In genomic region chr15:74770211-74770892, GRCh38 we compare ENCODE assay signal across 16 cellular contexts. TPM values are rescaled to one million over a fixed set of nuclear protein-coding genes. Genes with fewer than 3 reads are reported as not detected.
"Had no signal": no experiment of that assay in that cellular context is flagged by ENCODE, and none has a peak within 500 bp of the region (broad histone marks: within the 10 kb centered on the region; RNA-seq: fewer than 3 reads in every experiment).

No MANE protein-coding gene starts in this region.

- H3K27ac ChIP-seq: ascending aorta, epithelial cell of prostate, parathyroid adenoma had no signal

- H3K9me3 Mint-ChIP-seq: activated naive CD4-positive, alpha-beta T cell treated with anti-CD3 and anti-CD28 coated beads, Interleukin-2, amount 10 ng/mL, durations not matched to agents 7 days and 5 days; activated T-helper 2 cell treated with anti-CD3 and anti-CD28 coated beads, Interferon-gamma antibody, Interleukin-2, Interleukin-4, amounts not matched to agents 10 μg/mL and 5 μg/mL and 100 μg/mL, durations not matched to agents 14 hours and 24 hours and 36 hours; immature natural killer cell had no signal

- FAIRE-seq: bronchial epithelial cell, frontal cortex had no signal

- H3K27me3 ChIP-seq: ascending aorta had no signal

- H3K4me3 ChIP-seq: ascending aorta, heart left ventricle had no signal

- H3K36me3 Mint-ChIP-seq: activated naive CD4-positive, alpha-beta T cell treated with anti-CD3 and anti-CD28 coated beads, Interleukin-2, amount 10 ng/mL, durations not matched to agents 7 days and 5 days; immature natural killer cell had no signal

- H3K79me2 ChIP-seq: parathyroid adenoma had no signal

- H3K27ac Mint-ChIP-seq: activated T-helper 2 cell treated with anti-CD3 and anti-CD28 coated beads, Interferon-gamma antibody, Interleukin-2, Interleukin-4, amounts not matched to agents 10 μg/mL and 5 μg/mL and 100 μg/mL, durations not matched to agents 14 hours and 24 hours and 36 hours had no signal

- H3K4me3 Mint-ChIP-seq: activated naive CD4-positive, alpha-beta T cell treated with anti-CD3 and anti-CD28 coated beads, Interleukin-2, amount 10 ng/mL, durations not matched to agents 7 days and 5 days; immature natural killer cell had no signal

- H3K9ac ChIP-seq: parathyroid adenoma had no signal

- H3K4me1 ChIP-seq: ascending aorta, parathyroid adenoma had no signal

- H3K9me3 ChIP-seq: ascending aorta, heart left ventricle had no signal

- H3K36me3 ChIP-seq: ascending aorta, heart left ventricle had no signal

RNA-seq across cellular contexts. Expression of gene CYP1A2, which starts 21.7 kb away (rescaled TPM):
- total RNA-seq: activated T-helper 2 cell treated with anti-CD3 and anti-CD28 coated beads, Interferon-gamma antibody, Interleukin-2, Interleukin-4, amounts not matched to agents 10 μg/mL and 5 μg/mL and 100 μg/mL, durations not matched to agents 14 hours and 24 hours and 36 hours; ascending aorta; bronchial epithelial cell; cerebellum; dermis blood vessel endothelial cell; fibroblast of lung; frontal cortex; heart left ventricle; lower leg skin; mesenteric fat pad; ureter had no signal
- polyA plus RNA-seq: fibroblast of lung, heart left ventricle, immature natural killer cell, neural cell had no signal

RNA-seq across cellular contexts. Expression of gene LMAN1L, which starts 42.3 kb away (rescaled TPM):
- total RNA-seq: ascending aorta, dermis blood vessel endothelial cell, fibroblast of lung, frontal cortex, mesenteric fat pad, ureter had no signal
- polyA plus RNA-seq: fibroblast of lung, immature natural killer cell, neural cell had no signal

RNA-seq across cellular contexts. Expression of gene CYP1A1, which starts 45.0 kb away (rescaled TPM):
- total RNA-seq: ureter had no signal
- polyA plus RNA-seq: fibroblast of lung, immature natural killer cell had no signal

RNA-seq across cellular contexts. Expression of gene CPLX3, which starts 56.1 kb away (rescaled TPM):
- total RNA-seq: ascending aorta, bronchial epithelial cell, dermis blood vessel endothelial cell, fibroblast of lung, mesenteric fat pad, ureter had no signal
- polyA plus RNA-seq: fibroblast of lung, immature natural killer cell had no signal
